Comparison of ENCODE assay signal across 28 cellular contexts in the genomic region with DNA sequence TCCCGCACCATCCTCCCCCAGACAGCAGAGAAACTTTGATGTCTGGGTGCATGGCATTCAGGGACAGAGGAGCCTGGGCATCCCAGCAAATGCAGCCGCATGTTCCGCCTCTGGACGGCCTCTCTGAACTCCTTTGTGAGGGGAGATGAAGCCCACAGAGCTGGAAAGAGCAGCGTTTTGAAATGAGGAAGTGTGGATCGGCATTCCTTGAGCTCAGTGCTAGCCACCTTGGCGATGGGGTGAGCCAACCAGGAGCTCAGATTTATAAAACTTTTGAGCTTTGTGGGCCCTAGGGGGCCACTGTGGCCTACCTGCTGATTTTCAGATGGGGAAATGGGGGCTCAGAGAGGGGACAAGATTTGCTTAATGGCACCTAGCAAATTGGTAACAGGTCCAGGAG.
"Had no signal": no experiment of that assay in that cellular context is flagged by ENCODE, and none has a peak within 500 bp of the region (broad histone marks: within the 10 kb centered on the region; RNA-seq: fewer than 3 reads in every experiment).

No MANE protein-coding gene starts in this region.

- DNase-seq: activated CD4-positive, alpha-beta T cell treated with anti-CD3 and anti-CD28 coated beads, Interleukin-2, amount 10 ng/mL, durations not matched to agents 24 days and 14 days; activated CD4-positive, alpha-beta T cell treated with anti-CD3 and anti-CD28 coated beads, Interleukin-2, amount 50 U/mL, for 4 hours; activated CD8-positive, alpha-beta T cell treated with anti-CD3 and anti-CD28 coated beads for 36 hours; activated gamma-delta T cell treated with Interleukin-2 at 50 U/mL for 16 hours; activated naive CD4-positive, alpha-beta T cell treated with anti-CD3 and anti-CD28 coated beads for 36 hours; activated naive CD8-positive, alpha-beta T cell treated with anti-CD3 and anti-CD28 coated beads for 36 hours; activated T-cell treated with anti-CD3 and anti-CD28 coated beads, Interleukin-2, amount 50 U/mL, for 24 hours; amniotic stem cell; Kasumi-1; MG63; NCI-H1048; NCI-H1105 treated with DMSO at 0.1 percent for 48 hours; NCI-H1436; NCI-H1694; NCI-H1930; NCI-H2081 treated with DMSO at 0.1 percent for 48 hours; NCI-H345; NCI-H524 treated with DMSO at 0.1 percent for 48 hours; SHP77 treated with DMSO at 0.1 percent for 48 hours; SK-N-SH had no signal

- FAIRE-seq: TTC549 had no signal

- H3K27me3 Mint-ChIP-seq: activated CD4-positive, alpha-beta T cell treated with anti-CD3 and anti-CD28 coated beads, Interleukin-2, amount 10 ng/mL, durations not matched to agents 24 days and 14 days; activated CD8-positive, alpha-beta T cell treated with anti-CD3 and anti-CD28 coated beads for 36 hours; activated naive CD8-positive, alpha-beta T cell treated with anti-CD3 and anti-CD28 coated beads for 36 hours; activated T-cell treated with anti-CD3 and anti-CD28 coated beads, Interleukin-2, amount 50 U/mL, for 24 hours; central memory CD8-positive, alpha-beta T cell had no signal

- H3K4me1 ChIP-seq: SJSA1 had no signal

- H3K27ac Mint-ChIP-seq: activated CD4-positive, alpha-beta T cell treated with anti-CD3 and anti-CD28 coated beads, Interleukin-2, amount 10 ng/mL, durations not matched to agents 24 days and 14 days; activated CD8-positive, alpha-beta T cell treated with anti-CD3 and anti-CD28 coated beads for 36 hours; activated naive CD4-positive, alpha-beta T cell treated with anti-CD3 and anti-CD28 coated beads for 36 hours; activated naive CD8-positive, alpha-beta T cell treated with anti-CD3 and anti-CD28 coated beads for 36 hours; activated T-cell treated with anti-CD3 and anti-CD28 coated beads, Interleukin-2, amount 50 U/mL, for 24 hours; T-helper 1 cell treated with Interleukin-12 subunit alpha and Interleukin-12 subunit beta and Interleukin-4 antibody, amounts not matched to agents 30 μg/mL and 1 μg/mL, for 36 hours; T-helper 2 cell treated with Interferon-gamma antibody and Interleukin-4, amounts not matched to agents 5 μg/mL and 100 μg/mL, for 36 hours had no signal

- H3K9ac ChIP-seq: SK-N-SH had no signal

- H3K9me3 Mint-ChIP-seq: activated CD4-positive, alpha-beta T cell treated with anti-CD3 and anti-CD28 coated beads, Interleukin-2, amount 10 ng/mL, durations not matched to agents 24 days and 14 days; activated CD8-positive, alpha-beta T cell treated with anti-CD3 and anti-CD28 coated beads for 36 hours; activated naive CD4-positive, alpha-beta T cell treated with anti-CD3 and anti-CD28 coated beads for 36 hours; activated naive CD8-positive, alpha-beta T cell treated with anti-CD3 and anti-CD28 coated beads for 36 hours; activated T-cell treated with anti-CD3 and anti-CD28 coated beads, Interleukin-2, amount 50 U/mL, for 24 hours; central memory CD8-positive, alpha-beta T cell; T-helper 1 cell treated with Interleukin-12 subunit alpha and Interleukin-12 subunit beta and Interleukin-4 antibody, amounts not matched to agents 30 μg/mL and 1 μg/mL, for 36 hours; T-helper 2 cell treated with Interferon-gamma antibody and Interleukin-4, amounts not matched to agents 5 μg/mL and 100 μg/mL, for 36 hours had no signal

- H3K4me1 Mint-ChIP-seq: activated CD4-positive, alpha-beta T cell treated with anti-CD3 and anti-CD28 coated beads, Interleukin-2, amount 10 ng/mL, durations not matched to agents 24 days and 14 days; activated naive CD8-positive, alpha-beta T cell treated with anti-CD3 and anti-CD28 coated beads for 36 hours had no signal

- ATAC-seq: activated CD8-positive, alpha-beta T cell treated with anti-CD3 and anti-CD28 coated beads for 36 hours; Panc1 had no signal

- H3K36me3 ChIP-seq: ascending aorta, cardiac muscle cell, MG63, SJSA1 had no signal

- H3K27ac ChIP-seq: ascending aorta, cardiac muscle cell, SJSA1 had no signal

- H3K4me3 ChIP-seq: ascending aorta, cardiac muscle cell, MG63, SJSA1 had no signal

- H3K4me3 Mint-ChIP-seq: activated CD4-positive, alpha-beta T cell treated with anti-CD3 and anti-CD28 coated beads, Interleukin-2, amount 10 ng/mL, durations not matched to agents 24 days and 14 days; activated CD8-positive, alpha-beta T cell treated with anti-CD3 and anti-CD28 coated beads for 36 hours; activated naive CD4-positive, alpha-beta T cell treated with anti-CD3 and anti-CD28 coated beads for 36 hours; activated naive CD8-positive, alpha-beta T cell treated with anti-CD3 and anti-CD28 coated beads for 36 hours; activated T-cell treated with anti-CD3 and anti-CD28 coated beads, Interleukin-2, amount 50 U/mL, for 24 hours; central memory CD8-positive, alpha-beta T cell; T-helper 1 cell treated with Interleukin-12 subunit alpha and Interleukin-12 subunit beta and Interleukin-4 antibody, amounts not matched to agents 30 μg/mL and 1 μg/mL, for 36 hours; T-helper 2 cell treated with Interferon-gamma antibody and Interleukin-4, amounts not matched to agents 5 μg/mL and 100 μg/mL, for 36 hours had no signal

- H3K9me3 ChIP-seq: ascending aorta, MG63, SJSA1, SK-N-SH had no signal
